Comparison of ENCODE assay signal across 14 cellular contexts in genomic region chr1:18630511-18631495, GRCh38. TPM values are rescaled to one million over a fixed set of nuclear protein-coding genes. Genes with fewer than 3 reads are reported as not detected.
DNase-seq lines count a peak whose midpoint lies in the region; ATAC-seq and TF ChIP-seq lines count a peak whose summit lies in the region.
"Had no signal": no experiment of that assay in that cellular context is flagged by ENCODE, and none has a peak within 500 bp of the region (broad histone marks: within the 10 kb centered on the region; RNA-seq: fewer than 3 reads in every experiment).

Gene PAX7, plus strand, starts transcription at chr1:18630846. Its CDS starts 758 bp downstream, at chr1:18631604.

- no peaks in the 10 kb centered on the region for H3K9me3 ChIP-seq in HUES64 (ENCODE audit: insufficient read depth, low read depth, low read length)
- H3K9me3 ChIP-seq in iPS-15b (ENCODE audit: control insufficient read depth, insufficient read depth, low read length): no peaks in the 10 kb centered on the region
- H3K9me3 ChIP-seq: heart right ventricle had no signal

- H3K27me3 Mint-ChIP-seq in activated CD8-positive, alpha-beta T cell treated with anti-CD3 and anti-CD28 coated beads, Interleukin-2, amount 10 ng/mL, durations not matched to agents 7 days and 5 days (ENCODE audit: low read depth): peaks cover 87% of the 10 kb centered on the region
- H3K27me3 Mint-ChIP-seq in activated CD8-positive, alpha-beta T cell treated with anti-CD3 and anti-CD28 coated beads for 36 hours: peaks cover 80% of the 10 kb centered on the region

- H3K36me3 ChIP-seq in HUES64 (ENCODE audit: insufficient read depth, low read length): no peaks in the 10 kb centered on the region
- no peaks in the 10 kb centered on the region for H3K36me3 ChIP-seq in iPS-15b (ENCODE audit: control insufficient read depth, insufficient read depth, low read length)
- H3K36me3 ChIP-seq: heart right ventricle had no signal

- no peak within 1 kb of the TSS; the same call in 1 of the 2 replicates for H3K27ac ChIP-seq in HUES64 (ENCODE audit: low read depth, low read length)
- H3K27ac ChIP-seq: heart right ventricle had no signal

- under 1% methylated on average over 52 of the region's 70 CpGs for WGBS in HUES64

- H3K9ac ChIP-seq in HUES64 (ENCODE audit: low read depth, low read length) (peak within 1 kb of the TSS; percentile 35; the same call in 1 of the 2 replicates), iPS-15b (ENCODE audit: low read depth, low read length) (no peak within 1 kb of the TSS)

- ATAC-seq in activated CD8-positive, alpha-beta T cell treated with anti-CD3 and anti-CD28 coated beads, Interleukin-2, amount 10 ng/mL, durations not matched to agents 7 days and 5 days: no peak
- no peak for ATAC-seq in activated CD8-positive, alpha-beta T cell treated with anti-CD3 and anti-CD28 coated beads for 36 hours
- ATAC-seq in GM18517 (IDR thresholded peaks at IDR 0.05; ENCODE audit: unreplicated experiment) (no peak), HG03354 (IDR thresholded peaks at IDR 0.05; ENCODE audit: poor library complexity, severe bottlenecking, unreplicated experiment) (no peak)
- ATAC-seq: effector memory CD8-positive, alpha-beta T cell; heart right ventricle had no signal

- H3K9me3 Mint-ChIP-seq in activated CD8-positive, alpha-beta T cell treated with anti-CD3 and anti-CD28 coated beads, Interleukin-2, amount 10 ng/mL, durations not matched to agents 7 days and 5 days (ENCODE audit: insufficient read depth): no peaks in the 10 kb centered on the region
- H3K9me3 Mint-ChIP-seq in activated CD8-positive, alpha-beta T cell treated with anti-CD3 and anti-CD28 coated beads for 36 hours: no peaks in the 10 kb centered on the region
- H3K9me3 Mint-ChIP-seq: effector memory CD8-positive, alpha-beta T cell had no signal

- CTCF ChIA-PET in activated CD8-positive, alpha-beta T cell treated with anti-CD3 and anti-CD28 coated beads, Interleukin-2, amount 10 ng/mL, durations not matched to agents 7 days and 5 days (lab: Charles Lee): no interaction called here
- CTCF ChIA-PET in activated CD8-positive, alpha-beta T cell treated with anti-CD3 and anti-CD28 coated beads for 36 hours (lab: Charles Lee): no interaction called here

- intact Hi-C loops in activated CD8-positive, alpha-beta T cell treated with anti-CD3 and anti-CD28 coated beads for 36 hours (cut with micrococcal nuclease): no loop called here

- POLR2A ChIA-PET in activated CD8-positive, alpha-beta T cell treated with anti-CD3 and anti-CD28 coated beads, Interleukin-2, amount 10 ng/mL, durations not matched to agents 7 days and 5 days (lab: Charles Lee): no interaction called here
- POLR2A ChIA-PET in activated CD8-positive, alpha-beta T cell treated with anti-CD3 and anti-CD28 coated beads for 36 hours (lab: Charles Lee): no interaction called here

- peak within 1 kb of the TSS; percentile 18 for H3K4me3 Mint-ChIP-seq in activated CD8-positive, alpha-beta T cell treated with anti-CD3 and anti-CD28 coated beads, Interleukin-2, amount 10 ng/mL, durations not matched to agents 7 days and 5 days
- no peak within 1 kb of the TSS for H3K4me3 Mint-ChIP-seq in activated CD8-positive, alpha-beta T cell treated with anti-CD3 and anti-CD28 coated beads for 36 hours
- H3K4me3 Mint-ChIP-seq: effector memory CD8-positive, alpha-beta T cell had no signal

- H3K36me3 Mint-ChIP-seq in activated CD8-positive, alpha-beta T cell treated with anti-CD3 and anti-CD28 coated beads, Interleukin-2, amount 10 ng/mL, durations not matched to agents 7 days and 5 days (ENCODE audit: low read depth): peaks cover 7% of the 10 kb centered on the region
- H3K36me3 Mint-ChIP-seq in activated CD8-positive, alpha-beta T cell treated with anti-CD3 and anti-CD28 coated beads for 36 hours (ENCODE audit: low read depth): no peaks in the 10 kb centered on the region

- H3K4me1 ChIP-seq in HUES64 (ENCODE audit: insufficient read depth, low read length): peaks cover 42% of the 10 kb centered on the region
- peaks cover 16% of the 10 kb centered on the region for H3K4me1 ChIP-seq in iPS-15b (ENCODE audit: control insufficient read depth, insufficient read depth, low read length)

- H3K4me1 Mint-ChIP-seq in activated CD8-positive, alpha-beta T cell treated with anti-CD3 and anti-CD28 coated beads, Interleukin-2, amount 10 ng/mL, durations not matched to agents 7 days and 5 days (ENCODE audit: low read depth): peaks cover 5% of the 10 kb centered on the region
- H3K4me1 Mint-ChIP-seq in activated CD8-positive, alpha-beta T cell treated with anti-CD3 and anti-CD28 coated beads for 36 hours (ENCODE audit: low read depth): peaks cover 9% of the 10 kb centered on the region

- H3K4me3 ChIP-seq in HUES64 (ENCODE audit: low read length): peak within 1 kb of the TSS; percentile 58
- H3K4me3 ChIP-seq in iPS-15b (ENCODE audit: low read depth, low read length): peak within 1 kb of the TSS; percentile 52
- peak within 1 kb of the TSS; percentile 30 for H3K4me3 ChIP-seq in skeletal muscle cell (ENCODE audit: low read depth, low read length)

- no peak for TF ChIP-seq CTCF in activated CD8-positive, alpha-beta T cell treated with anti-CD3 and anti-CD28 coated beads for 36 hours (IDR thresholded peaks at IDR 0.05)

- no peak for DNase-seq in activated CD8-positive, alpha-beta T cell treated with anti-CD3 and anti-CD28 coated beads, Interleukin-2, amount 10 ng/mL, durations not matched to agents 7 days and 5 days
- no peak for DNase-seq in activated CD8-positive, alpha-beta T cell treated with anti-CD3 and anti-CD28 coated beads for 36 hours
- no peak for DNase-seq in skeletal muscle cell (ENCODE audit: low read depth)
- DNase-seq in SW480 (ENCODE audit: low spot score): no peak
- DNase-seq: amniotic stem cell; effector memory CD8-positive, alpha-beta T cell; heart right ventricle; NCI-H1417 treated with DMSO at 0.1 percent for 48 hours; NK-92 treated with Interleukin-12 subunit alpha and Interleukin-12 subunit beta, amount 100 ng/mL, for 24 hours had no signal

- H3K27ac Mint-ChIP-seq in activated CD8-positive, alpha-beta T cell treated with anti-CD3 and anti-CD28 coated beads, Interleukin-2, amount 10 ng/mL, durations not matched to agents 7 days and 5 days: peak within 1 kb of the TSS; percentile 35
- no peak within 1 kb of the TSS for H3K27ac Mint-ChIP-seq in activated CD8-positive, alpha-beta T cell treated with anti-CD3 and anti-CD28 coated beads for 36 hours
- H3K27ac Mint-ChIP-seq: effector memory CD8-positive, alpha-beta T cell had no signal

- H3K27me3 ChIP-seq in HUES64 (ENCODE audit: insufficient read depth, low read length) (peaks cover 98% of the 10 kb centered on the region), iPS-15b (ENCODE audit: control insufficient read depth, insufficient read depth, low read length) (peaks cover 95% of the 10 kb centered on the region)

RNA-seq across cellular contexts. Expression of gene PAX7, which starts in this region (rescaled TPM):
- total RNA-seq in activated CD8-positive, alpha-beta T cell treated with anti-CD3 and anti-CD28 coated beads, Interleukin-2, amount 10 ng/mL, durations not matched to agents 7 days and 5 days: not detected
- total RNA-seq in activated CD8-positive, alpha-beta T cell treated with anti-CD3 and anti-CD28 coated beads for 36 hours: not detected
- polyA plus RNA-seq in HUES64 (2013, experiment 1 of 2): 0.90 TPM
- 2.0 TPM for polyA plus RNA-seq in HUES64 (2013, experiment 2 of 2)
- total RNA-seq: heart right ventricle, mononuclear cell had no signal
- polyA plus RNA-seq: heart right ventricle had no signal
